21 cellular contexts compared by ENCODE assay signal in genomic region chr9:29701971-29702370, GRCh38.
"Had no signal": no experiment of that assay in that cellular context is flagged by ENCODE, and none has a peak within 500 bp of the region (broad histone marks: within the 10 kb centered on the region; RNA-seq: fewer than 3 reads in every experiment).

No MANE protein-coding gene starts in this region.

- H3K36me3 ChIP-seq: colonic mucosa, esophagus squamous epithelium, lower lobe of right lung, prostate gland, sigmoid colon, spleen, thoracic aorta, tibial nerve, upper lobe of left lung had no signal

- H3K27ac ChIP-seq: colonic mucosa, esophagus squamous epithelium, lower lobe of right lung, prostate gland, sigmoid colon, spleen, thoracic aorta, tibial nerve, upper lobe of left lung had no signal

- DNase-seq: colonic mucosa; effector CD8-positive, alpha-beta T cell; endodermal cell; erythroblast; esophagus squamous epithelium; hypothalamus; immature natural killer cell; islet precursor cell; left ventricle myocardium superior; lower lobe of right lung; right cardiac atrium; sigmoid colon; spleen; stimulated activated naive B cell treated with anti-CD40 and anti-IgM and Interleukin-4, amounts not matched to agents 10 μg/mL and 1 μg/mL and 100 μg/mL, for 72 hours; upper lobe of left lung had no signal

- H3K27me3 ChIP-seq: colonic mucosa, esophagus squamous epithelium, sigmoid colon, spleen, tibial nerve, upper lobe of left lung had no signal

- FAIRE-seq: frontal cortex, urothelium cell line had no signal

- ATAC-seq: left ventricle myocardium superior; lower lobe of right lung; natural killer cell treated with Interleukin-12 subunit alpha and Interleukin-12 subunit beta and Interleukin-15 and Interleukin-18, amount 100 ng/mL, for 72 hours; right cardiac atrium; stimulated activated naive B cell treated with anti-CD40 and anti-IgM and Interleukin-4, amounts not matched to agents 10 μg/mL and 1 μg/mL and 100 μg/mL, for 72 hours had no signal

- H3K4me3 ChIP-seq: colonic mucosa, esophagus squamous epithelium, lower lobe of right lung, prostate gland, sigmoid colon, spleen, thoracic aorta, tibial nerve, upper lobe of left lung had no signal

- H3K9me3 ChIP-seq: colonic mucosa, esophagus squamous epithelium, lower lobe of right lung, prostate gland, sigmoid colon, spleen, thoracic aorta, tibial nerve, upper lobe of left lung had no signal

- H3K4me1 ChIP-seq: colonic mucosa, esophagus squamous epithelium, lower lobe of right lung, prostate gland, sigmoid colon, spleen, tibial nerve, upper lobe of left lung had no signal
